24 cellular contexts compared by ENCODE assay signal in genomic region chr17:80588687-80589086, GRCh38. TPM values are rescaled to one million over a fixed set of nuclear protein-coding genes. Genes with fewer than 3 reads are reported as not detected.
DNase-seq lines count a peak whose midpoint lies in the region; ATAC-seq, FAIRE-seq and TF ChIP-seq lines count a peak whose summit lies in the region.
"Had no signal": no experiment of that assay in that cellular context is flagged by ENCODE, and none has a peak within 500 bp of the region (broad histone marks: within the 10 kb centered on the region; RNA-seq: fewer than 3 reads in every experiment).

No MANE protein-coding gene starts in this region.

- no peaks in the 10 kb centered on the region for H3K9me3 ChIP-seq in HepG2 (ENCODE audit: low read length)
- no peaks in the 10 kb centered on the region for H3K9me3 ChIP-seq in right lobe of liver
- H3K9me3 ChIP-seq in hepatocyte (ENCODE audit: low read depth): no peaks in the 10 kb centered on the region
- H3K9me3 ChIP-seq in neuronal stem cell (replicated peaks in 1 of 2; ENCODE audit: control insufficient read depth in 2 of 2, insufficient read depth in 1 of 2, low read depth in 1 of 2, low read length in 2 of 2): peaks cover 2 to 4% of the 10 kb centered on the region in 2 donors
- no peaks in the 10 kb centered on the region for H3K9me3 ChIP-seq in esophagus squamous epithelium
- H3K9me3 ChIP-seq: MG63 had no signal

- peaks cover 9% of the 10 kb centered on the region for H3K4me1 ChIP-seq in HepG2 (ENCODE audit: insufficient read depth, low read length)
- H3K4me1 ChIP-seq in right lobe of liver: no peaks in the 10 kb centered on the region
- H3K4me1 ChIP-seq in hepatocyte (ENCODE audit: insufficient read depth): no peaks in the 10 kb centered on the region
- peaks cover 2% of the 10 kb centered on the region in 2 donors for H3K4me1 ChIP-seq in neuronal stem cell (ENCODE audit: control insufficient read depth in 2 of 2, insufficient read depth in 1 of 2, low read depth in 1 of 2, low read length in 2 of 2)
- H3K4me1 ChIP-seq in esophagus squamous epithelium: no peaks in the 10 kb centered on the region

- H2AK5ac ChIP-seq in neuronal stem cell (ENCODE audit: low read depth, low read length): no peak overlapping the region

- in situ Hi-C loops in HepG2 (cut with HindIII; ENCODE audit: extremely low pct_ligation_motif_present, low pct_unique_long_range_greater_than_20kb): no loop called here

- peaks cover 91% of the 10 kb centered on the region for H3K79me2 ChIP-seq in HepG2 (ENCODE audit: insufficient read depth, low read length)
- peaks cover 82% of the 10 kb centered on the region for H3K79me2 ChIP-seq in hepatocyte

- peaks cover 8% of the 10 kb centered on the region; the same call in 1 of the 2 replicates for H4K20me1 ChIP-seq in HepG2 (ENCODE audit: insufficient read depth, low read length)
- peaks cover 13% of the 10 kb centered on the region for H4K20me1 ChIP-seq in hepatocyte (ENCODE audit: insufficient read depth, poor library complexity, severe bottlenecking)

- no peak overlapping the region for H2BK5ac ChIP-seq in neuronal stem cell (ENCODE audit: low read length)

- WGBS in HepG2 (ENCODE audit: low lambda C conversion rate): 90% methylated on average over 2 of the region's 2 CpGs
- WGBS in right lobe of liver (ENCODE audit: insufficient coverage, low coverage, low lambda C conversion rate, missing lambda C conversion rate): 58% methylated on average over 2 of the region's 2 CpGs
- WGBS in hepatocyte (ENCODE audit: low lambda C conversion rate, missing lambda C conversion rate): 75% methylated on average over 2 of the region's 2 CpGs
- no CpG with 5 or more reads among the region's 2 CpGs for WGBS in neuronal stem cell (ENCODE audit: extremely low coverage in 2 of 2, insufficient read length in 2 of 2, insufficient replicate concordance in 1 of 2), 2 donors
- 70 to 77% methylated on average over 2 of the region's 2 CpGs for WGBS in esophagus squamous epithelium, 2 donors

- no peak overlapping the region for H3K4ac ChIP-seq in neuronal stem cell (ENCODE audit: low read length)

- H2BK12ac ChIP-seq in neuronal stem cell (ENCODE audit: low read length): no peak overlapping the region

- H3K23ac ChIP-seq in neuronal stem cell (ENCODE audit: low read depth, low read length, poor library complexity): no peak overlapping the region

- peaks cover 7% of the 10 kb centered on the region for H3K79me1 ChIP-seq in neuronal stem cell (ENCODE audit: low read depth, low read length)

- no peak for DNase-seq in HepG2 (ENCODE audit: low spot score)
- no peak for DNase-seq in right lobe of liver
- DNase-seq in amniotic epithelial cell (ENCODE audit: low read depth): peak; percentile 42
- no peak for DNase-seq in hepatocyte (ENCODE audit: low spot score)
- no peak for DNase-seq in neuronal stem cell (ENCODE audit: low spot score)
- DNase-seq in esophagus squamous epithelium (lab: John Stamatoyannopoulos, UW): no peak
- DNase-seq: CD8-positive, alpha-beta T cell; DMS 273 treated with DMSO at 0.1 percent for 48 hours; DMS79 treated with DMSO at 0.1 percent for 48 hours; GF-D8; KBM-7; MG63; NCI-H1105 treated with DMSO at 0.1 percent for 48 hours; NCI-H146; NCI-H1930; NCI-H2107; NCI-H524; NCI-H774 had no signal

- H2BK120ac ChIP-seq in neuronal stem cell (ENCODE audit: low read depth, low read length): no peak overlapping the region

- BruUV-seq in HepG2 (replicated peaks; lab: Mats Ljungman, UMichigan): no TSS peak

- TF ChIP-seq CTCF in HepG2 (CRISPR knock-in tag; IDR thresholded peaks at IDR 0.05): no peak
- TF ChIP-seq CTCF in right lobe of liver (IDR thresholded peaks at IDR 0.05): no peak
- TF ChIP-seq CTCF in hepatocyte (IDR thresholded peaks at IDR 0.05; ENCODE audit: poor library complexity): no peak
- no peak for TF ChIP-seq CTCF in esophagus squamous epithelium (IDR thresholded peaks at IDR 0.05)

- no peak overlapping the region for H4K91ac ChIP-seq in neuronal stem cell (ENCODE audit: low read depth, low read length, poor library complexity)

- CTCF ChIA-PET in HepG2 (lab: Yijun Ruan, JAX; ENCODE audit: low intra/inter-chr PET ratio, low total read pairs): no interaction called here

- H3K18ac ChIP-seq in neuronal stem cell (ENCODE audit: low read length): no peak overlapping the region

- H3K36me3 ChIP-seq in HepG2 (replicated peaks in 1 of 2; ENCODE audit: control insufficient read depth in 1 of 2, insufficient read depth in 2 of 2, low read length in 2 of 2) (peaks cover 0 to 3% of the 10 kb centered on the region in 2 experiments; a peak in 3 of 5 replicates), right lobe of liver (no peaks in the 10 kb centered on the region), hepatocyte (replicated peaks; ENCODE audit: insufficient read depth, low read depth) (no peaks in the 10 kb centered on the region), neuronal stem cell (replicated peaks in 1 of 2; ENCODE audit: control insufficient read depth in 2 of 2, insufficient read depth in 2 of 2, low read length in 2 of 2) (no peaks in the 10 kb centered on the region), esophagus squamous epithelium (no peaks in the 10 kb centered on the region)
- H3K36me3 ChIP-seq: MG63 had no signal

- H3K14ac ChIP-seq in neuronal stem cell (ENCODE audit: low read length): no peak overlapping the region

- H2AFZ ChIP-seq in HepG2 (ENCODE audit: low read length) (no peak overlapping the region), hepatocyte (no peak overlapping the region), neuronal stem cell (ENCODE audit: low read length) (no peak overlapping the region)

- POLR2A ChIA-PET in HepG2 (lab: Yijun Ruan, JAX): no interaction called here

- no peak overlapping the region for H2BK15ac ChIP-seq in neuronal stem cell (ENCODE audit: low read length)

- H3K27me3 ChIP-seq in HepG2 (ENCODE audit: control insufficient read depth in 1 of 2, insufficient read depth in 2 of 2, low read length in 2 of 2) (no peaks in the 10 kb centered on the region), right lobe of liver (no peaks in the 10 kb centered on the region), hepatocyte (no peaks in the 10 kb centered on the region), neuronal stem cell (ENCODE audit: control insufficient read depth in 3 of 3, insufficient read depth in 3 of 3, low read depth in 1 of 3, low read length in 3 of 3) (no peaks in the 10 kb centered on the region), esophagus squamous epithelium (no peaks in the 10 kb centered on the region)
- H3K27me3 ChIP-seq: MG63 had no signal

- H4K8ac ChIP-seq in neuronal stem cell (ENCODE audit: low read depth, low read length): no peak overlapping the region

- no peak for TF ChIP-seq POLR2A in HepG2 (IDR thresholded peaks at IDR 0.05; ENCODE audit: insufficient read depth in 1 of 2, low read depth in 2 of 2, low read length in 2 of 2)
- no peak for TF ChIP-seq POLR2A in right lobe of liver (IDR thresholded peaks at IDR 0.05)
- no peak for TF ChIP-seq POLR2A in esophagus squamous epithelium (IDR thresholded peaks at IDR 0.05)

- H3K9ac ChIP-seq in HepG2 (ENCODE audit: insufficient read depth, low read depth, low read length) (no peak overlapping the region), neuronal stem cell (ENCODE audit: low read depth, low read length, poor library complexity) (no peak overlapping the region)

- H3K27ac ChIP-seq in HepG2 (ENCODE audit: extremely low read length, insufficient read depth, low read length): no peak overlapping the region
- no peak overlapping the region for H3K27ac ChIP-seq in right lobe of liver
- peak overlapping the region; percentile 26 for H3K27ac ChIP-seq in hepatocyte
- no peak overlapping the region for H3K27ac ChIP-seq in neuronal stem cell (replicated peaks; ENCODE audit: low read length)
- no peak overlapping the region for H3K27ac ChIP-seq in esophagus squamous epithelium
- H3K27ac ChIP-seq: C4-2B had no signal

- FAIRE-seq in HepG2 (lab: Jason Lieb, UNC): no peak
- FAIRE-seq: GM12892, RCC 7860 had no signal

- H3K9me2 ChIP-seq in hepatocyte (replicated peaks; ENCODE audit: insufficient read depth): no peaks in the 10 kb centered on the region

- TF ChIP-seq EP300 in HepG2 (IDR thresholded peaks at IDR 0.05; ENCODE audit: low read depth in 2 of 2, low read length in 2 of 2) (no peak), HepG2 (CRISPR knock-in tag; IDR thresholded peaks at IDR 0.05; ENCODE audit: borderline replicate concordance) (no peak)

- ATAC-seq in HepG2 (no peak), right lobe of liver (no peak), HG03045 (IDR thresholded peaks at IDR 0.05; ENCODE audit: unreplicated experiment) (no peak)
- ATAC-seq: CD8-positive, alpha-beta T cell; HCT116; SK-N-SH treated with all-trans-retinoic acid at 6 μM for 48 hours had no signal

- intact Hi-C loops in HepG2 (cut with micrococcal nuclease; ENCODE audit: unreplicated experiment): loop anchor here (10.0 kb wide), 1 partner anchor 1654 kb away; no protein-coding TSS in a partner anchor
- intact Hi-C loops in right lobe of liver (cut with DNase I): no loop called here
- intact Hi-C loops in esophagus squamous epithelium (cut with DNase I): no loop called here

- H3K4me2 ChIP-seq in HepG2 (ENCODE audit: low read depth, low read length): no peak overlapping the region
- no peak overlapping the region for H3K4me2 ChIP-seq in hepatocyte
- no peak overlapping the region for H3K4me2 ChIP-seq in neuronal stem cell (ENCODE audit: insufficient read depth, low read length, poor library complexity, severe bottlenecking)

- no peak for TF ChIP-seq RAD21 in HepG2 (CRISPR knock-in tag; IDR thresholded peaks at IDR 0.05)

- H3K4me3 ChIP-seq in HepG2 (replicated peaks in 1 of 3; ENCODE audit: insufficient read depth in 1 of 3, low read depth in 2 of 3, low read length in 3 of 3) (no peak overlapping the region), right lobe of liver (no peak overlapping the region), hepatocyte (no peak overlapping the region), neuronal stem cell (ENCODE audit: low read length in 2 of 2) (no peak overlapping the region), esophagus squamous epithelium (no peak overlapping the region)
- H3K4me3 ChIP-seq: MG63 had no signal

RNA-seq across cellular contexts. Expression of gene RPTOR, which starts 44.0 kb away (rescaled TPM):
- total RNA-seq in HepG2 (2016; rRNA removed; fragmentation: Illumina TruSeq; extraction: Trizol) (25.3 TPM in 2 replicates), right lobe of liver (10 to 100 TPM; 13.1 to 24.0 (median 15.5) TPM), hepatocyte (11.9 and 20.6 TPM in 2 replicates), esophagus squamous epithelium (10 to 100 TPM; 11.7 to 27.8 (median 22.8) TPM)
- 9.3 TPM in 2 replicates for total RNA-seq in HepG2 (2016; cell fraction: cytosol; rRNA removed; fragmentation: Illumina TruSeq; extraction: Trizol; ENCODE audit: low read depth)
- 19.0 and 24.1 TPM in 2 replicates for total RNA-seq in HepG2 (2016; cell fraction: insoluble cytoplasmic fraction; rRNA removed; fragmentation: Illumina TruSeq; extraction: Trizol)
- total RNA-seq in HepG2 (2016; cell fraction: membrane; rRNA removed; fragmentation: Illumina TruSeq; extraction: Trizol): 10.7 and 12.5 TPM in 2 replicates
- total RNA-seq in HepG2 (2016; cell fraction: nucleus; rRNA removed; fragmentation: Illumina TruSeq; extraction: Trizol): 47.4 and 53.3 TPM in 2 replicates
- polyA plus RNA-seq in HepG2 (2011; rRNA removed) (6.6 and 7.2 TPM in 2 replicates), hepatocyte (12.5 and 14.1 TPM in 2 replicates)
- polyA plus RNA-seq in HepG2 (2011; cell fraction: cytosol; rRNA removed): 4.9 and 6.5 TPM in 2 replicates
- 40.6 and 57.3 TPM in 2 replicates for polyA plus RNA-seq in HepG2 (2011; cell fraction: nucleus; rRNA removed)
- 16.9 and 22.1 TPM in 2 replicates for polyA plus RNA-seq in HepG2 (2012)
- polyA plus RNA-seq in HepG2 (2016; cell fraction: cytosol; fragmentation: Illumina TruSeq; extraction: Trizol; ENCODE audit: low read depth): 1.6 TPM in 2 replicates
- polyA plus RNA-seq in HepG2 (2016; cell fraction: insoluble cytoplasmic fraction; fragmentation: Illumina TruSeq; extraction: Trizol; ENCODE audit: low read depth): 12.7 and 16.8 TPM in 2 replicates
- 3.3 and 3.8 TPM in 2 replicates for polyA plus RNA-seq in HepG2 (2016; cell fraction: membrane; fragmentation: Illumina TruSeq; extraction: Trizol; ENCODE audit: low read depth)
- 36.3 and 39.1 TPM in 2 replicates for polyA plus RNA-seq in HepG2 (2016; cell fraction: nucleus; fragmentation: Illumina TruSeq; extraction: Trizol; ENCODE audit: insufficient read depth, low read depth)
- 26.1 and 51.5 TPM in 2 replicates for polyA minus RNA-seq in HepG2 (2011; rRNA and poly(A)+ RNA removed; ENCODE audit: low replicate concordance)
- 18.6 and 20.2 TPM in 2 replicates for polyA minus RNA-seq in HepG2 (2011; cell fraction: cytosol; rRNA and poly(A)+ RNA removed)
- polyA minus RNA-seq in HepG2 (2011; cell fraction: nucleus; rRNA and poly(A)+ RNA removed): 62.9 and 72.9 TPM in 2 replicates
- 8.8 TPM for polyA plus RNA-seq in neuronal stem cell (2013, experiment 1 of 2)
- polyA plus RNA-seq in neuronal stem cell (2013, experiment 2 of 2): 8.6 TPM
